ENCODE assay signal across 9 cellular contexts in the genomic region with DNA sequence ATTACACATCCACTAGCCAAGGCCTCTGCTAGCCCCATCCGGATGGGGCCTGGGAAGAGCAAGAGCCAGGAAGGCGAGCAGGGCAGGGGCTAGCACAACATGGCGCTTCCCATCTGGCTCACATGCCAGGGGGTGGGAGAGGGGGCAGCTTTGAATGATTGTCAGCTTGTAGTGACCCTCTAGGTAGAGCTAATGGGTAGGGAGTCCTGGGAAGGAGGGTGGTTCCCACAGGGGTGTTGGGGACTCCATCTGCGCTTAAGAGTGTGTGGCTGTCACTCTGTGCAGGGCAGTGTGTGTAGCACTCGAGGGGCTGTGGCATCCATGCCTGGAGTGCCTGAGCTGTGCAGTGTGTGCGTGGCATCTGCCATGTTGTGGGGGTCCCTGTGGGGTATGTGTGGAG. TPM values are rescaled to one million over a fixed set of nuclear protein-coding genes. Genes with fewer than 3 reads are reported as not detected.
DNase-seq lines count a peak whose midpoint lies in the region; ATAC-seq and TF ChIP-seq lines count a peak whose summit lies in the region.
"Had no signal": no experiment of that assay in that cellular context is flagged by ENCODE, and none has a peak within 500 bp of the region (broad histone marks: within the 10 kb centered on the region; RNA-seq: fewer than 3 reads in every experiment).

No MANE protein-coding gene starts in this region.

- TF ChIP-seq CTCF in breast epithelium (IDR thresholded peaks at IDR 0.05), result no peak
- no peak for TF ChIP-seq CTCF in thyroid gland (IDR thresholded peaks at IDR 0.05)

- peak overlapping the region; percentile 82 for H4K8ac ChIP-seq in mesenchymal stem cell (ENCODE audit: low read length)

- peak overlapping the region; percentile 60 to 88 for H3K27ac ChIP-seq in breast epithelium
- peak overlapping the region; percentile 94 for H3K27ac ChIP-seq in mesenchymal stem cell (ENCODE audit: low read length, poor library complexity, severe bottlenecking)
- peak overlapping the region in 2 of 3 donors; percentile 25 to 50 for H3K27ac ChIP-seq in thyroid gland

- DNase-seq in activated naive CD4-positive, alpha-beta T cell treated with anti-CD3 and anti-CD28 coated beads, Interleukin-2, amount 10 ng/mL, durations not matched to agents 7 days and 5 days, result no peak
- DNase-seq in breast epithelium (ENCODE audit: low spot score in 2 of 2) (no peak), mesenchymal stem cell (peak; percentile 51), thyroid gland (no peak), HPDE6-E6E7 (ENCODE audit: extremely low spot score) (no peak), DMS79 treated with DMSO at 0.1 percent for 48 hours (lab: John Stamatoyannopoulos, UW) (no peak)

- H3K27me3 Mint-ChIP-seq in activated naive CD4-positive, alpha-beta T cell treated with anti-CD3 and anti-CD28 coated beads, Interleukin-2, amount 50 U/mL, for 24 hours, result peaks cover 27% of the 10 kb centered on the region
- H3K27me3 Mint-ChIP-seq in activated naive CD4-positive, alpha-beta T cell treated with anti-CD3 and anti-CD28 coated beads, Interleukin-2, amount 10 ng/mL, durations not matched to agents 7 days and 5 days, result peaks cover 84% of the 10 kb centered on the region

- TF ChIP-seq POLR2A in breast epithelium (IDR thresholded peaks at IDR 0.05) (no peak), thyroid gland (IDR thresholded peaks at IDR 0.05) (no peak)

- H3K18ac ChIP-seq in mesenchymal stem cell (ENCODE audit: low read depth in 1 of 2, low read length in 2 of 2), result peak overlapping the region; percentile 35 to 100

- CTCF ChIA-PET in activated naive CD4-positive, alpha-beta T cell treated with anti-CD3 and anti-CD28 coated beads, Interleukin-2, amount 10 ng/mL, durations not matched to agents 7 days and 5 days (lab: Charles Lee), result no interaction called here

- H3K36me3 Mint-ChIP-seq in activated naive CD4-positive, alpha-beta T cell treated with anti-CD3 and anti-CD28 coated beads, Interleukin-2, amount 50 U/mL, for 24 hours, result no peaks in the 10 kb centered on the region
- no peaks in the 10 kb centered on the region for H3K36me3 Mint-ChIP-seq in activated naive CD4-positive, alpha-beta T cell treated with anti-CD3 and anti-CD28 coated beads, Interleukin-2, amount 10 ng/mL, durations not matched to agents 7 days and 5 days

- peak overlapping the region; percentile 45 for H2BK15ac ChIP-seq in mesenchymal stem cell (ENCODE audit: low read depth, poor library complexity, severe bottlenecking)

- no peaks in the 10 kb centered on the region for H3K36me3 ChIP-seq in breast epithelium
- H3K36me3 ChIP-seq in mesenchymal stem cell (ENCODE audit: control insufficient read depth in 1 of 2, insufficient read depth in 2 of 2, low read depth in 1 of 2, low read length in 2 of 2), result peaks cover 3 to 11% of the 10 kb centered on the region in 2 experiments
- H3K36me3 ChIP-seq in thyroid gland, result no peaks in the 10 kb centered on the region

- intact Hi-C loops in breast epithelium (cut with DNase I; ENCODE audit: low total_unique reads) (no loop called here), thyroid gland (cut with DNase I) (no loop called here)

- H2BK12ac ChIP-seq in mesenchymal stem cell (ENCODE audit: low read length in 2 of 2), result peak overlapping the region; percentile 50 to 99

- H2BK5ac ChIP-seq in mesenchymal stem cell (ENCODE audit: low read depth, low read length, poor library complexity, severe bottlenecking), result peak overlapping the region; percentile 87

- H3K9me3 Mint-ChIP-seq in activated naive CD4-positive, alpha-beta T cell treated with anti-CD3 and anti-CD28 coated beads, Interleukin-2, amount 50 U/mL, for 24 hours, result no peaks in the 10 kb centered on the region
- H3K9me3 Mint-ChIP-seq in activated naive CD4-positive, alpha-beta T cell treated with anti-CD3 and anti-CD28 coated beads, Interleukin-2, amount 10 ng/mL, durations not matched to agents 7 days and 5 days, result no peaks in the 10 kb centered on the region

- H3K9me3 ChIP-seq in breast epithelium (no peaks in the 10 kb centered on the region), mesenchymal stem cell (ENCODE audit: control insufficient read depth, low read length) (no peaks in the 10 kb centered on the region), thyroid gland (no peaks in the 10 kb centered on the region)

- H3K27ac Mint-ChIP-seq in activated naive CD4-positive, alpha-beta T cell treated with anti-CD3 and anti-CD28 coated beads, Interleukin-2, amount 50 U/mL, for 24 hours, result no peak overlapping the region
- no peak overlapping the region for H3K27ac Mint-ChIP-seq in activated naive CD4-positive, alpha-beta T cell treated with anti-CD3 and anti-CD28 coated beads, Interleukin-2, amount 10 ng/mL, durations not matched to agents 7 days and 5 days

- no peak overlapping the region for H2AFZ ChIP-seq in mesenchymal stem cell (ENCODE audit: low read depth, low read length)

- H3K4ac ChIP-seq in mesenchymal stem cell (ENCODE audit: low read depth in 1 of 2, low read length in 2 of 2), result peak overlapping the region; percentile 64 to 85

- peak overlapping the region in 1 of 2 experiments; percentile 94 for H3K23ac ChIP-seq in mesenchymal stem cell (ENCODE audit: low read length in 2 of 2)

- 84% methylated on average over 6 of the region's 6 CpGs for WGBS in mesenchymal stem cell
- WGBS in thyroid gland, 2 donors, result 97 to 98% methylated on average over 3 to 5 of the region's 6 CpGs

- H3K4me1 ChIP-seq in breast epithelium (peaks cover 4 to 10% of the 10 kb centered on the region in 2 donors), mesenchymal stem cell (ENCODE audit: control insufficient read depth, insufficient read depth, low read depth, low read length) (peaks cover 75% of the 10 kb centered on the region), thyroid gland (peaks cover 0 to 34% of the 10 kb centered on the region in 2 donors)

- peak overlapping the region; percentile 76 for H2BK120ac ChIP-seq in mesenchymal stem cell (ENCODE audit: low read depth, low read length)

- H3K4me3 Mint-ChIP-seq in activated naive CD4-positive, alpha-beta T cell treated with anti-CD3 and anti-CD28 coated beads, Interleukin-2, amount 50 U/mL, for 24 hours, result peak overlapping the region; percentile 31
- H3K4me3 Mint-ChIP-seq in activated naive CD4-positive, alpha-beta T cell treated with anti-CD3 and anti-CD28 coated beads, Interleukin-2, amount 10 ng/mL, durations not matched to agents 7 days and 5 days, result no peak overlapping the region

- peaks cover 17% of the 10 kb centered on the region for H3K4me1 Mint-ChIP-seq in activated naive CD4-positive, alpha-beta T cell treated with anti-CD3 and anti-CD28 coated beads, Interleukin-2, amount 50 U/mL, for 24 hours
- peaks cover 13% of the 10 kb centered on the region for H3K4me1 Mint-ChIP-seq in activated naive CD4-positive, alpha-beta T cell treated with anti-CD3 and anti-CD28 coated beads, Interleukin-2, amount 10 ng/mL, durations not matched to agents 7 days and 5 days

- H3K4me2 ChIP-seq in mesenchymal stem cell (ENCODE audit: low read length, poor library complexity, severe bottlenecking), result peak overlapping the region; percentile 54

- H3K4me3 ChIP-seq in breast epithelium (peak overlapping the region in 1 of 3 donors; percentile 74), mesenchymal stem cell (ENCODE audit: insufficient read depth in 1 of 2, low read depth in 1 of 2, low read length in 2 of 2) (peak overlapping the region in 1 of 2 experiments; percentile 53), thyroid gland (replicated peaks in 1 of 3) (no peak overlapping the region)
- H3K4me3 ChIP-seq: GM12878 had no signal

- no peak for ATAC-seq in GM19351 (IDR thresholded peaks at IDR 0.05; ENCODE audit: unreplicated experiment)
- ATAC-seq: GM12878 had no signal

- peak overlapping the region in 1 of 2 experiments; percentile 95 for H3K14ac ChIP-seq in mesenchymal stem cell (ENCODE audit: low read length in 2 of 2)

- no peaks in the 10 kb centered on the region for H3K79me1 ChIP-seq in mesenchymal stem cell (replicated peaks; ENCODE audit: low read length, poor library complexity, severe bottlenecking)

- no peak overlapping the region for H3K9ac ChIP-seq in mesenchymal stem cell (ENCODE audit: low read length)

- peak overlapping the region; percentile 82 for H2AK5ac ChIP-seq in mesenchymal stem cell (ENCODE audit: low read length, severe bottlenecking)

- H3K27me3 ChIP-seq in breast epithelium (no peaks in the 10 kb centered on the region), mesenchymal stem cell (ENCODE audit: control insufficient read depth in 1 of 2, insufficient read depth in 1 of 2, low read length in 2 of 2) (no peaks in the 10 kb centered on the region), thyroid gland (no peaks in the 10 kb centered on the region)

- peak overlapping the region; percentile 93 for H4K91ac ChIP-seq in mesenchymal stem cell (ENCODE audit: low read length)

RNA-seq across cellular contexts. Expression of a gene that starts 24.5 kb away (rescaled TPM):
- total RNA-seq in breast epithelium, result 10 to 100 TPM; 13.8 to 25.2 (median 21.1) TPM
- polyA plus RNA-seq in mesenchymal stem cell (2013, experiment 1 of 2), result 66.7 TPM
- 60.9 TPM for polyA plus RNA-seq in mesenchymal stem cell (2013, experiment 2 of 2)
- total RNA-seq in thyroid gland, result 10 to 100 TPM; 13.0 to 40.8 (median 24.6) TPM

Comparison
In these comparisons a context has a peak if more than half of its experiments do, and no peak if none do; other contexts are left out.
1. H3K27ac ChIP-seq: peak in every context shown above with its lines; median percentile 94 in mesenchymal stem cell; 74 in breast epithelium; 38 in thyroid gland.